8 cellular contexts compared by ENCODE assay signal in the genomic region with DNA sequence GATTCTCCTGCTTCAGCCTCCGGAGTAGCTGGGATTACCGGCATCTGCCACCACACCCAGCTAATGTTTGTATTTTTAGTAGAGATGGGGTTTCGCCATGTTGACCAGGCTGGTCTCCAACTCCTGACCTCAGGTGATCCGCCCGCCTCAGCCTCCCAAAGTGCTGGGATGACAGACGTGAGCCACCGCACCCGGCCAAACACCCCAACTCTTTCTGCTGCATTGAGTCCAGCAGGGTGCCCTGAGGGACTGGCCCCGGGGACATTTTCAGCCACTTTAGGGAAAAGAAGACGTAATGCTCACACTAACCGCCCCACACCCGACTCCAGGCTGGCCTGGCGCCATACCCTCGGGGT. TPM values are rescaled to one million over a fixed set of nuclear protein-coding genes. Genes with fewer than 3 reads are reported as not detected.
DNase-seq lines count a peak whose midpoint lies in the region; ATAC-seq, FAIRE-seq and TF ChIP-seq lines count a peak whose summit lies in the region.
"Not testable (repeated sequence)": the region's sequence is repeated elsewhere in the genome, so short reads cannot be mapped to it uniquely, and the experiment has no call there.

No MANE protein-coding gene starts in this region.

- H3K79me2 ChIP-seq in H1 (ENCODE audit: control insufficient read depth in 1 of 2, insufficient read depth in 2 of 2, low read length in 2 of 2), result not testable (repeated sequence)

- not testable (repeated sequence) for TF ChIP-seq POLR2A in H1 (IDR thresholded peaks at IDR 0.05; ENCODE audit: control extremely low read depth in 1 of 2, low read depth in 2 of 2, low read length in 2 of 2); suprapubic skin (IDR thresholded peaks at IDR 0.05)

- H2AK5ac ChIP-seq in H1 (ENCODE audit: low read depth, low read length); mesenchymal stem cell (ENCODE audit: low read length, severe bottlenecking): not testable (repeated sequence)

- H3K27me3 ChIP-seq in BLaER1; HUES64 (ENCODE audit: insufficient read depth, low read length); WERI-Rb-1 (ENCODE audit: insufficient read depth, low read depth, severe bottlenecking); H1 (replicated peaks in 1 of 4; ENCODE audit: control insufficient read depth in 3 of 4, extremely low read depth in 1 of 4, insufficient read depth in 3 of 4, low read length in 3 of 4); right cardiac atrium (ENCODE audit: control insufficient read depth, insufficient read depth); pancreas; suprapubic skin: not testable (repeated sequence)
- H3K27me3 ChIP-seq in mesenchymal stem cell (ENCODE audit: control insufficient read depth in 1 of 2, insufficient read depth in 1 of 2, low read length in 2 of 2), result peaks cover 10 to 14% of the 10 kb centered on the region in 2 experiments

- H4K8ac ChIP-seq in H1 (ENCODE audit: extremely low read depth, insufficient read depth, low read length) (peak overlapping the region; percentile 82), mesenchymal stem cell (ENCODE audit: low read length) (peak overlapping the region; percentile 5)

- H3K9ac ChIP-seq in BLaER1 (0 out of 2 replicates have a peak overlapping the region, but pooled peaks have one; percentile 36), mesenchymal stem cell (ENCODE audit: low read length) (peak overlapping the region; percentile 69)
- not testable (repeated sequence) for H3K9ac ChIP-seq in HUES64 (ENCODE audit: low read depth, low read length); H1 (replicated peaks in 1 of 4; ENCODE audit: extremely low read depth in 1 of 4, low read depth in 3 of 4, low read length in 3 of 4)

- FAIRE-seq in H1 (lab: Jason Lieb, UNC); pancreas (lab: Jason Lieb, UNC): not testable (repeated sequence)

- CTCF ChIA-PET in H1 (lab: Charles Lee; ENCODE audit: partially characterized antibody), result interaction anchor here (0.7 to 10.3 kb wide), 17 partner anchors 9 to 175 kb away, joined by 3 to 80 read pairs (median 7); partner anchors contain the start of genes BAHCC1 and SLC38A10

- H3K23ac ChIP-seq in H1 (ENCODE audit: insufficient read length); mesenchymal stem cell (ENCODE audit: low read length in 2 of 2): not testable (repeated sequence)

- H3K23me2 ChIP-seq in H1 (ENCODE audit: low read depth, low read length), result not testable (repeated sequence)

- 88% methylated on average over 14 of the region's 14 CpGs for WGBS in HUES64
- WGBS in H1 (ENCODE audit: extremely low coverage in 1 of 2, insufficient coverage in 1 of 2, insufficient read length in 1 of 2, insufficient replicate concordance in 2 of 2, low coverage in 1 of 2, low lambda C conversion rate in 2 of 2, missing lambda C conversion rate in 1 of 2), 2 experiments, result 88% methylated on average over 12 of the region's 14 CpGs; no CpG with 5 or more reads in 1 of the 2 experiments
- 49% methylated on average over 14 of the region's 14 CpGs for WGBS in right cardiac atrium
- 94% methylated on average over 13 of the region's 14 CpGs for WGBS in mesenchymal stem cell
- 44 to 49% methylated on average over 14 of the region's 14 CpGs for WGBS in pancreas, 2 donors
- 38% methylated on average over 14 of the region's 14 CpGs for whole genome bisulfite sequencing in suprapubic skin

- POLR2A ChIA-PET in H1 (lab: Charles Lee; ENCODE audit: partially characterized antibody), result interaction anchor here (0.7 to 1.3 kb wide), 4 partner anchors 8 to 181 kb away, joined by 3 to 4 read pairs (median 3); no protein-coding TSS in a partner anchor

- peak overlapping the region; percentile 90 for H3K18ac ChIP-seq in H1 (ENCODE audit: extremely low read depth, low read length)
- H3K18ac ChIP-seq in mesenchymal stem cell (ENCODE audit: low read depth in 1 of 2, low read length in 2 of 2), result not testable (repeated sequence)

- TF ChIP-seq CTCF in WERI-Rb-1 (IDR thresholded peaks at IDR 0.05; ENCODE audit: low read depth, low read length); H1 (IDR thresholded peaks at IDR 0.05; ENCODE audit: control extremely low read depth in 1 of 3, insufficient read depth in 1 of 3, low read depth in 1 of 3, low read length in 3 of 3); pancreas (IDR thresholded peaks at IDR 0.05); suprapubic skin (IDR thresholded peaks at IDR 0.05): not testable (repeated sequence)

- not testable (repeated sequence) for H3K56ac ChIP-seq in H1 (replicated peaks; ENCODE audit: insufficient read length, low read depth, low read length)

- H3K79me1 ChIP-seq in H1 (ENCODE audit: low read depth, low read length); mesenchymal stem cell (replicated peaks; ENCODE audit: low read length, poor library complexity, severe bottlenecking): not testable (repeated sequence)

- intact Hi-C loops in right cardiac atrium (cut with DNase I); pancreas (cut with DNase I): not testable (repeated sequence)

- H2BK12ac ChIP-seq in H1 (ENCODE audit: low read depth, low read length), result peak overlapping the region; percentile 27; the same call in 1 of the 2 replicates
- H2BK12ac ChIP-seq in mesenchymal stem cell (ENCODE audit: low read length in 2 of 2), result not testable (repeated sequence)

- H3K4me1 ChIP-seq in BLaER1 (peaks cover 72% of the 10 kb centered on the region), H1 (replicated peaks in 1 of 4; ENCODE audit: control insufficient read depth in 3 of 4, insufficient read depth in 4 of 4, low read length in 3 of 4) (peaks cover 5 to 18% (median 17%) of the 10 kb centered on the region in 4 experiments), mesenchymal stem cell (ENCODE audit: control insufficient read depth, insufficient read depth, low read depth, low read length) (peaks cover 24% of the 10 kb centered on the region), pancreas (peaks cover 7 to 12% (median 11%) of the 10 kb centered on the region in 3 donors), suprapubic skin (peaks cover 19% of the 10 kb centered on the region)
- H3K4me1 ChIP-seq in HUES64 (ENCODE audit: insufficient read depth, low read length); right cardiac atrium (ENCODE audit: control insufficient read depth, insufficient read depth, low read length): not testable (repeated sequence)

- H3K36me3 ChIP-seq in BLaER1; HUES64 (ENCODE audit: insufficient read depth, low read length); WERI-Rb-1; H1 (ENCODE audit: control insufficient read depth in 2 of 4, insufficient read depth in 4 of 4, low read length in 3 of 4); mesenchymal stem cell (ENCODE audit: control insufficient read depth in 1 of 2, insufficient read depth in 2 of 2, low read depth in 1 of 2, low read length in 2 of 2); pancreas; suprapubic skin: not testable (repeated sequence)

- peak overlapping the region; percentile 43 for H3K27ac ChIP-seq in BLaER1
- not testable (repeated sequence) for H3K27ac ChIP-seq in HUES64 (ENCODE audit: low read depth, low read length); H1 (ENCODE audit: low read depth, low read length); mesenchymal stem cell (ENCODE audit: low read length, poor library complexity, severe bottlenecking)
- peak overlapping the region; percentile 59 for H3K27ac ChIP-seq in WERI-Rb-1
- H3K27ac ChIP-seq in right cardiac atrium (ENCODE audit: low read length), result peak overlapping the region; percentile 22
- H3K27ac ChIP-seq in pancreas, result peak overlapping the region; percentile 40 to 72 (median 65)
- H3K27ac ChIP-seq in suprapubic skin, result peak overlapping the region; percentile 58

- H2BK5ac ChIP-seq in H1 (ENCODE audit: low read depth, low read length); mesenchymal stem cell (ENCODE audit: low read depth, low read length, poor library complexity, severe bottlenecking): not testable (repeated sequence)

- DNase-seq in WERI-Rb-1; H1 (ENCODE audit: low read depth in 1 of 2, low spot score in 2 of 2); right cardiac atrium; mesenchymal stem cell; pancreas; suprapubic skin (ENCODE audit: low spot score in 2 of 2): not testable (repeated sequence)

- peak overlapping the region; percentile 71 for H3K4me2 ChIP-seq in BLaER1
- peak overlapping the region; percentile 17 to 37; a peak in 3 of 4 replicates for H3K4me2 ChIP-seq in H1 (ENCODE audit: insufficient read depth in 1 of 2, low read depth in 2 of 2, low read length in 2 of 2)
- not testable (repeated sequence) for H3K4me2 ChIP-seq in mesenchymal stem cell (ENCODE audit: low read length, poor library complexity, severe bottlenecking)

- not testable (repeated sequence) for H4K5ac ChIP-seq in H1 (ENCODE audit: insufficient read length, low read depth, low read length)

- H2BK120ac ChIP-seq in H1 (replicated peaks; ENCODE audit: low read depth, low read length); mesenchymal stem cell (ENCODE audit: low read depth, low read length): not testable (repeated sequence)

- peak overlapping the region; percentile 72; the same call in 1 of the 2 replicates for H2BK15ac ChIP-seq in H1 (ENCODE audit: low read length)
- not testable (repeated sequence) for H2BK15ac ChIP-seq in mesenchymal stem cell (ENCODE audit: low read depth, poor library complexity, severe bottlenecking)

- not testable (repeated sequence) for H3K14ac ChIP-seq in H1 (ENCODE audit: insufficient read length); mesenchymal stem cell (ENCODE audit: low read length in 2 of 2)

- TF ChIP-seq RAD21 in H1 (IDR thresholded peaks at IDR 0.05 in 1 of 2, conservative IDR thresholded peaks at IDR 0.05 in 1 of 2; ENCODE audit: low read depth in 2 of 2, low read length in 2 of 2), result not testable (repeated sequence)

- not testable (repeated sequence) for ATAC-seq in right cardiac atrium, pancreas

- H4K91ac ChIP-seq in H1 (replicated peaks; ENCODE audit: insufficient read length, low read length), result peak overlapping the region; percentile 66
- not testable (repeated sequence) for H4K91ac ChIP-seq in mesenchymal stem cell (ENCODE audit: low read length)

- not testable (repeated sequence) for H3K4me3 ChIP-seq in BLaER1; WERI-Rb-1 (ENCODE audit: low read depth, low read length)
- H3K4me3 ChIP-seq in HUES64 (ENCODE audit: low read length), result 0 out of 2 replicates have a peak overlapping the region, but pooled peaks have one; percentile 1
- peak overlapping the region in 1 of 4 experiments; percentile 22; a peak in 2 of 8 replicates for H3K4me3 ChIP-seq in H1 (ENCODE audit: extremely low read depth in 1 of 4, insufficient read depth in 2 of 4, low read depth in 3 of 4, low read length in 4 of 4)
- peak overlapping the region; percentile 12 for H3K4me3 ChIP-seq in right cardiac atrium (ENCODE audit: low read length)
- peak overlapping the region in 1 of 2 experiments; percentile 56 for H3K4me3 ChIP-seq in mesenchymal stem cell (ENCODE audit: insufficient read depth in 1 of 2, low read depth in 1 of 2, low read length in 2 of 2)
- H3K4me3 ChIP-seq in pancreas, result peak overlapping the region in 3 of 4 donors; percentile 2 to 33 (median 6)
- peak overlapping the region; percentile 38 for H3K4me3 ChIP-seq in suprapubic skin

- H3K4ac ChIP-seq in H1 (replicated peaks; ENCODE audit: insufficient read length, low read depth, low read length), result peak overlapping the region; percentile 66
- not testable (repeated sequence) for H3K4ac ChIP-seq in mesenchymal stem cell (ENCODE audit: low read depth in 1 of 2, low read length in 2 of 2)

- not testable (repeated sequence) for TF ChIP-seq EP300 in H1 (IDR thresholded peaks at IDR 0.05; ENCODE audit: borderline replicate concordance in 1 of 2, low read depth in 2 of 2, low read length in 2 of 2); suprapubic skin (IDR thresholded peaks at IDR 0.05)

- not testable (repeated sequence) for H3K9me3 ChIP-seq in BLaER1; HUES64 (ENCODE audit: insufficient read depth, low read depth, low read length); WERI-Rb-1 (ENCODE audit: severe bottlenecking); H1 (ENCODE audit: insufficient read depth in 2 of 2, low read depth in 1 of 2, low read length in 1 of 2); right cardiac atrium (ENCODE audit: control insufficient read depth, low read length); mesenchymal stem cell (ENCODE audit: control insufficient read depth, low read length); pancreas; suprapubic skin

- H4K20me1 ChIP-seq in BLaER1; H1 (replicated peaks in 1 of 2; ENCODE audit: control insufficient read depth in 1 of 2, insufficient read depth in 2 of 2, low read length in 2 of 2): not testable (repeated sequence)

- not testable (repeated sequence) for H2AFZ ChIP-seq in H1 (ENCODE audit: low read length); mesenchymal stem cell (ENCODE audit: low read depth, low read length)

- H2BK20ac ChIP-seq in H1 (ENCODE audit: low read length), result 0 out of 2 replicates have a peak overlapping the region, but pooled peaks have one; percentile 18

RNA-seq across cellular contexts. Expression of gene SLC38A10, which starts 13.7 kb away (rescaled TPM):
- polyA plus RNA-seq in HUES64 (2013, experiment 1 of 2), result 22.2 TPM
- polyA plus RNA-seq in HUES64 (2013, experiment 2 of 2), result 20.5 TPM
- 35.7 and 41.0 TPM in 2 replicates for total RNA-seq in H1 (2021; fragmentation: NEBNext Ultra II Directional; extraction: Animal tissue kit (Norgen Biotek cat#: 25700))
- polyA plus RNA-seq in H1 (2011; rRNA removed), result 26.4 and 44.4 TPM in 2 replicates
- polyA plus RNA-seq in H1 (2011; cell fraction: cytosol; rRNA removed), result 26.3 TPM
- polyA plus RNA-seq in H1 (2011; cell fraction: nucleus; rRNA removed), result 76.9 TPM
- 24.8 to 37.5 TPM (median 34.7 TPM) in 4 replicates for polyA plus RNA-seq in H1 (2012, experiment 1 of 2)
- polyA plus RNA-seq in H1 (2012, experiment 2 of 2), result 22.5 TPM
- polyA plus RNA-seq in H1 (2013, experiment 1 of 2), result 29.8 TPM
- polyA plus RNA-seq in H1 (2013, experiment 2 of 2), result 28.9 TPM
- 35.9 and 40.0 TPM in 2 replicates for polyA minus RNA-seq in H1 (2011; rRNA and poly(A)+ RNA removed)
- polyA minus RNA-seq in H1 (2011; cell fraction: cytosol; rRNA and poly(A)+ RNA removed), result 38.1 TPM
- polyA minus RNA-seq in H1 (2011; cell fraction: nucleus; rRNA and poly(A)+ RNA removed), result 47.8 TPM
- total RNA-seq in right cardiac atrium, result 10 to 100 TPM; 50.8 to 63.9 (median 53.5) TPM
- 61.5 TPM for polyA plus RNA-seq in right cardiac atrium
- 54.5 TPM for polyA plus RNA-seq in mesenchymal stem cell (2013, experiment 1 of 2)
- 52.5 TPM for polyA plus RNA-seq in mesenchymal stem cell (2013, experiment 2 of 2)
- 100 to 1,000 TPM in 1 of 6 donors, 10 to 100 TPM in 5; 72.8 to 119 (median 95.7) TPM for total RNA-seq in pancreas
- polyA plus RNA-seq in pancreas, result 100 to 1,000 TPM; 138 to 190 TPM
- 10 to 100 TPM; 48.5 to 84.9 (median 69.4) TPM for total RNA-seq in suprapubic skin
